24 cellular contexts compared by ENCODE assay signal in genomic region chr7:156490021-156490800, GRCh38.
"Had no signal": no experiment of that assay in that cellular context is flagged by ENCODE, and none has a peak within 500 bp of the region (broad histone marks: within the 10 kb centered on the region; RNA-seq: fewer than 3 reads in every experiment).

No MANE protein-coding gene starts in this region.

- DNase-seq: colonic mucosa; cortex of kidney; dermis blood vessel endothelial cell; dorsolateral prefrontal cortex; effector CD4-positive, alpha-beta T cell; effector CD8-positive, alpha-beta T cell; effector memory CD4-positive, alpha-beta T cell; effector memory CD8-positive, alpha-beta T cell; endodermal cell; erythroblast; esophagus squamous epithelium; foreskin fibroblast; foreskin keratinocyte; foreskin melanocyte; gastrocnemius medialis; glutamatergic neuron; head of caudate nucleus; heart left ventricle; heart right ventricle had no signal

- H3K4me1 ChIP-seq: colonic mucosa, esophagus muscularis mucosa, esophagus squamous epithelium, foreskin keratinocyte, gastrocnemius medialis, gastroesophageal sphincter, heart left ventricle, heart right ventricle had no signal

- H3K27ac ChIP-seq: colonic mucosa, coronary artery, dorsolateral prefrontal cortex, epithelial cell of prostate, esophagus muscularis mucosa, esophagus squamous epithelium, foreskin keratinocyte, gastrocnemius medialis, gastroesophageal sphincter, heart left ventricle, heart right ventricle had no signal

- ATAC-seq: effector memory CD8-positive, alpha-beta T cell; esophagus mucosa; foreskin keratinocyte; gastrocnemius medialis; gastroesophageal sphincter; heart left ventricle; heart right ventricle had no signal

- H3K27me3 ChIP-seq: colonic mucosa, dorsolateral prefrontal cortex, esophagus squamous epithelium, foreskin keratinocyte, gastrocnemius medialis had no signal

- H3K4me3 ChIP-seq: colonic mucosa, coronary artery, dorsolateral prefrontal cortex, esophagus muscularis mucosa, esophagus squamous epithelium, gastrocnemius medialis, gastroesophageal sphincter, heart left ventricle, heart right ventricle had no signal

- H3K9me3 ChIP-seq: colonic mucosa, esophagus muscularis mucosa, esophagus squamous epithelium, gastrocnemius medialis, gastroesophageal sphincter, heart left ventricle, heart right ventricle had no signal

- H3K36me3 ChIP-seq: colonic mucosa, esophagus muscularis mucosa, esophagus squamous epithelium, gastrocnemius medialis, gastroesophageal sphincter, heart left ventricle, heart right ventricle had no signal
